ENCODE assay signal across 19 cellular contexts in the genomic region with DNA sequence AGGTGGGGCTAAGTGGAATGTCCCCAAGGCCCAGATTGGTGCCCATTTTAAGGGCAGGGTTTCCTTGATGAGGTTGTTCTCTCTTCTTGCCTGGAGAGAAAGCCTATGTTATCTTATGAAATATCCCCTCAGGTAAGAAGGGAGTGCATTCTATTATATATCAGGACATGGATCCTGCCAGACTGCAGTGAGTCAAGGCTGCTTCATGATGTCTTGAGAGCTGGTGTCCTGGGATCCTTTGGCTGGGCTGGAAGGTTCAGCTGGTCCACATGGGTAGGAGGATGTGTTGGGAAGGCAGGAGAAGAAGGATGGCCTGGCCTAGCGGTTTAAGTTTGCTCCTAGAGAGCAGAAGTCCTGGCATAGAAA.
A peak's percentile ranks its signal among the peaks of the same experiment; 100 is the strongest.
DNase-seq lines count a peak whose midpoint lies in the region; ATAC-seq and TF ChIP-seq lines count a peak whose summit lies in the region.
"Had no signal": no experiment of that assay in that cellular context is flagged by ENCODE, and none has a peak within 500 bp of the region (broad histone marks: within the 10 kb centered on the region; RNA-seq: fewer than 3 reads in every experiment).

No MANE protein-coding gene starts in this region.

- CTCF ChIA-PET in HEK293 (lab: Yijun Ruan, JAX) (no interaction called here), MCF 10A (lab: Yijun Ruan, JAX) (no interaction called here)

- H3K4me1 Mint-ChIP-seq in MCF 10A (ENCODE audit: insufficient read depth, unreplicated experiment) = peaks cover 30% of the 10 kb centered on the region
- H3K4me1 Mint-ChIP-seq: B cell had no signal

- H3K36me3 Mint-ChIP-seq in MCF 10A (ENCODE audit: insufficient read depth, unreplicated experiment) = no peaks in the 10 kb centered on the region

- H2BK5ac ChIP-seq in trophoblast cell (ENCODE audit: low read depth, low read length, poor library complexity) = no peak overlapping the region

- H4K20me1 ChIP-seq in hepatocyte (ENCODE audit: insufficient read depth, poor library complexity, severe bottlenecking) = no peaks in the 10 kb centered on the region

- H2AK5ac ChIP-seq in trophoblast cell (ENCODE audit: low read length) = no peak overlapping the region

- peaks cover 7% of the 10 kb centered on the region for H3K79me1 ChIP-seq in trophoblast cell (ENCODE audit: low read length)

- no peak overlapping the region for H4K12ac ChIP-seq in trophoblast cell (ENCODE audit: low read depth, low read length)

- H3K27ac Mint-ChIP-seq in MCF 10A (ENCODE audit: low read depth, unreplicated experiment) = no peak overlapping the region
- H3K27ac Mint-ChIP-seq: B cell had no signal

- peak overlapping the region; percentile 37 for H3K18ac ChIP-seq in trophoblast cell (ENCODE audit: low read length)

- no peak overlapping the region for H3K4ac ChIP-seq in trophoblast cell (ENCODE audit: low read depth, low read length)

- H2BK12ac ChIP-seq in trophoblast cell (ENCODE audit: low read length) = no peak overlapping the region

- WGBS in trophoblast cell (ENCODE audit: extremely low coverage, insufficient coverage, insufficient read length) = no CpG with 5 or more reads among the region's 1 CpG
- 96% methylated on average over 1 of the region's 1 CpG for WGBS in hepatocyte (ENCODE audit: low lambda C conversion rate, missing lambda C conversion rate)

- H3K36me3 ChIP-seq in HEK293 (ENCODE audit: control insufficient read depth in 2 of 2, insufficient read depth in 1 of 2, low read length in 2 of 2) (no peaks in the 10 kb centered on the region), trophoblast cell (ENCODE audit: control insufficient read depth in 1 of 2, insufficient read depth in 2 of 2, low read length in 2 of 2) (no peaks in the 10 kb centered on the region), hepatocyte (replicated peaks; ENCODE audit: insufficient read depth, low read depth) (no peaks in the 10 kb centered on the region)

- H4K91ac ChIP-seq in trophoblast cell (ENCODE audit: low read depth, low read length) = no peak overlapping the region

- H3K4me3 ChIP-seq in HEK293 (ENCODE audit: low read depth, low read length) = no peak overlapping the region
- H3K4me3 ChIP-seq in trophoblast cell (ENCODE audit: low read depth, low read length) = no peak overlapping the region
- H3K4me3 ChIP-seq in hepatocyte = no peak overlapping the region
- H3K4me3 ChIP-seq: SK-N-MC had no signal

- H3K14ac ChIP-seq in trophoblast cell (ENCODE audit: low read length) = no peak overlapping the region

- H3K79me2 ChIP-seq in trophoblast cell (ENCODE audit: control insufficient read depth, insufficient read depth, low read length, poor library complexity) = no peaks in the 10 kb centered on the region
- H3K79me2 ChIP-seq in hepatocyte = peaks cover 8% of the 10 kb centered on the region

- H3K27me3 ChIP-seq in trophoblast cell (ENCODE audit: insufficient read depth, low read length) (no peaks in the 10 kb centered on the region), hepatocyte (no peaks in the 10 kb centered on the region)

- peaks cover 15% of the 10 kb centered on the region for H3K4me1 ChIP-seq in HEK293 (ENCODE audit: control insufficient read depth, insufficient read depth, low read length)
- peaks cover 8 to 23% of the 10 kb centered on the region in 2 experiments for H3K4me1 ChIP-seq in trophoblast cell (ENCODE audit: control insufficient read depth in 1 of 2, insufficient read depth in 2 of 2, low read length in 2 of 2)
- H3K4me1 ChIP-seq in hepatocyte (ENCODE audit: insufficient read depth) = peaks cover 10% of the 10 kb centered on the region

- H3K4me2 ChIP-seq in trophoblast cell (ENCODE audit: low read length) = no peak overlapping the region
- no peak overlapping the region for H3K4me2 ChIP-seq in hepatocyte
- H3K4me2 ChIP-seq: KMS-11 had no signal

- no peaks in the 10 kb centered on the region for H3K9me3 Mint-ChIP-seq in MCF 10A (ENCODE audit: unreplicated experiment)

- intact Hi-C loops in MCF 10A (cut with micrococcal nuclease) = no loop called here

- H2AFZ ChIP-seq in trophoblast cell (ENCODE audit: insufficient read depth, low read length, poor library complexity) = no peak overlapping the region
- H2AFZ ChIP-seq in hepatocyte = no peak overlapping the region

- no peaks in the 10 kb centered on the region for H3K9me2 ChIP-seq in hepatocyte (replicated peaks; ENCODE audit: insufficient read depth)

- no peak overlapping the region for H2BK120ac ChIP-seq in trophoblast cell (ENCODE audit: insufficient read depth, low read length, poor library complexity)

- H3K27me3 Mint-ChIP-seq in MCF 10A (ENCODE audit: insufficient read depth, unreplicated experiment) = no peaks in the 10 kb centered on the region

- TF ChIP-seq CTCF in HEK293 (tag by site-specific recombination; IDR thresholded peaks at IDR 0.05) = no peak
- TF ChIP-seq CTCF in MCF 10A (IDR thresholded peaks at IDR 0.05; ENCODE audit: unreplicated experiment) = no peak
- TF ChIP-seq CTCF in hepatocyte (IDR thresholded peaks at IDR 0.05; ENCODE audit: poor library complexity) = no peak

- H3K27ac ChIP-seq in HEK293 (ENCODE audit: extremely low read depth, low read depth, low read length) = no peak overlapping the region
- no peak overlapping the region for H3K27ac ChIP-seq in trophoblast cell (ENCODE audit: low read depth, low read length)
- H3K27ac ChIP-seq in hepatocyte = no peak overlapping the region
- H3K27ac ChIP-seq: KMS-11, SK-N-MC had no signal

- H4K8ac ChIP-seq in trophoblast cell (ENCODE audit: low read depth, low read length) = no peak overlapping the region

- H3K4me3 Mint-ChIP-seq in MCF 10A (ENCODE audit: unreplicated experiment) = no peak overlapping the region
- H3K4me3 Mint-ChIP-seq: B cell had no signal

- POLR2A ChIA-PET in HEK293 (lab: Yijun Ruan, JAX) = no interaction called here
- POLR2A ChIA-PET in MCF 10A (lab: Yijun Ruan, JAX) = interaction anchor here (0.9 to 1.3 kb wide), 2 partner anchors 61 to 206 kb away, joined by 3 to 4 read pairs; no protein-coding TSS in a partner anchor

- H3K9me3 ChIP-seq in HEK293 (ENCODE audit: control insufficient read depth, insufficient read depth, low read depth, low read length) (no peaks in the 10 kb centered on the region), trophoblast cell (ENCODE audit: insufficient read depth, low read depth, low read length) (no peaks in the 10 kb centered on the region), hepatocyte (ENCODE audit: low read depth) (no peaks in the 10 kb centered on the region)

- no peak overlapping the region for H3K23ac ChIP-seq in trophoblast cell (ENCODE audit: low read length)

- no TSS peak for BruUV-seq in MCF 10A (replicated peaks; lab: Mats Ljungman, UMichigan)

- DNase-seq in MCF 10A (ENCODE audit: unreplicated experiment) (peak; percentile 14), trophoblast cell (peak; percentile 23 to 71), hepatocyte (ENCODE audit: low spot score) (no peak), cerebellum (ENCODE audit: low spot score) (no peak)
- DNase-seq: EL, GF-D8, H7, IMR-90, NCI-H1105, NCI-H524 treated with DMSO at 0.1 percent for 48 hours, OCI-M1, SHP77 treated with DMSO at 0.1 percent for 48 hours had no signal

- peak; percentile 59 for ATAC-seq in esophagus mucosa
- ATAC-seq in HG03439 (IDR thresholded peaks at IDR 0.05; ENCODE audit: unreplicated experiment) = no peak
- no peak for ATAC-seq in GM18870 (IDR thresholded peaks at IDR 0.05; ENCODE audit: unreplicated experiment)

- H3K9ac ChIP-seq in trophoblast cell (ENCODE audit: low read length) = no peak overlapping the region
- H3K9ac ChIP-seq: KMS-11 had no signal

TF ChIP-seq in HEK293, 187 proteins besides CTCF, POLR2A, EP300 and RAD21:
- TF ChIP-seq YY2 (tag by site-specific recombination; IDR thresholded peaks at IDR 0.05) (no peak), ZNF768 (tag by site-specific recombination; IDR thresholded peaks at IDR 0.05) (no peak), BCL6B (tag by site-specific recombination; IDR thresholded peaks at IDR 0.05) (peak; percentile 11; the same call in 1 of the 2 replicates)

Comparison
In these comparisons a context has a peak if more than half of its experiments do, and no peak if none do; other contexts are left out.
1. DNase-seq: peak in MCF 10A (single experiment) and trophoblast cell (2 of 2); none in hepatocyte (single experiment) and cerebellum (single experiment).